7 cellular contexts compared by ENCODE assay signal in the genomic region with DNA sequence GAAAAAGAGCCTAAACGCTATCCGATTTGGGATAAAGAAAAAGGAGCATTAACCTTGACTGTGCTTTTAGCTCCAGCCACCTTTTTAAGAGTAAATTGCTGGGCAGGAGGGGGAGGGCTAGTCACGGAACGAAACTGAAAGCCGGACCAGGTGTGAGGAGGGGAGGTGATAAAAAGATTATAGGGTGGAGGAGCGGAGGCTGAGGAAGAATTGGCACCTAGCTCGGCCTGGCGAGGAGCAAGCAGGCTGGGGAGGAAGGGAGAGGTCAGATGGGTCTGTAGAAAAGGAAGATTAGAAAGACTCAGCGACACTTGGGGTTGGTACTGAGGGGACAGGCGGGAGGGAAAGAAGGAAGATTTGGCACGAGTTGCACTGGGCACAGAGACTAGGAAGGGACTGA.
A peak's percentile ranks its signal among the peaks of the same experiment; 100 is the strongest.
DNase-seq lines count a peak whose midpoint lies in the region; ATAC-seq and TF ChIP-seq lines count a peak whose summit lies in the region.
"Not testable (repeated sequence)": the region's sequence is repeated elsewhere in the genome, so short reads cannot be mapped to it uniquely, and the experiment has no call there.

No MANE protein-coding gene starts in this region.

- CTCF ChIA-PET in CD4-positive, alpha-beta T cell (lab: Charles Lee); activated CD4-positive, alpha-beta T cell treated with anti-CD3 and anti-CD28 coated beads, Interleukin-2, amount 10 ng/mL, durations not matched to agents 7 days and 5 days (lab: Charles Lee); activated naive CD4-positive, alpha-beta T cell treated with anti-CD3 and anti-CD28 coated beads, Interleukin-2, amount 10 ng/mL, durations not matched to agents 7 days and 5 days (lab: Charles Lee): not testable (repeated sequence)

- not testable (repeated sequence) for H3K36me3 Mint-ChIP-seq in CD4-positive, alpha-beta T cell (ENCODE audit: low read depth); mesothelial cell of epicardium; osteocyte (ENCODE audit: unreplicated experiment)
- H3K36me3 Mint-ChIP-seq in activated CD4-positive, alpha-beta T cell treated with anti-CD3 and anti-CD28 coated beads, Interleukin-2, amount 10 ng/mL, durations not matched to agents 7 days and 5 days (ENCODE audit: low read depth) = peaks cover 12% of the 10 kb centered on the region
- H3K36me3 Mint-ChIP-seq in activated naive CD4-positive, alpha-beta T cell treated with anti-CD3 and anti-CD28 coated beads, Interleukin-2, amount 10 ng/mL, durations not matched to agents 7 days and 5 days = peaks cover 13% of the 10 kb centered on the region

- not testable (repeated sequence) for DNase-seq in CD4-positive, alpha-beta T cell; activated CD4-positive, alpha-beta T cell treated with anti-CD3 and anti-CD28 coated beads, Interleukin-2, amount 10 ng/mL, durations not matched to agents 7 days and 5 days; activated naive CD4-positive, alpha-beta T cell treated with anti-CD3 and anti-CD28 coated beads, Interleukin-2, amount 10 ng/mL, durations not matched to agents 7 days and 5 days; hepatocyte (ENCODE audit: low spot score); mesothelial cell of epicardium (ENCODE audit: low spot score in 2 of 2, unreplicated experiment in 2 of 2); osteocyte (ENCODE audit: extremely low spot score, unreplicated experiment)

- peaks cover 36% of the 10 kb centered on the region for H3K4me1 ChIP-seq in HUES6 (ENCODE audit: control insufficient read depth, insufficient read depth, low read length)
- not testable (repeated sequence) for H3K4me1 ChIP-seq in hepatocyte (ENCODE audit: insufficient read depth)

- not testable (repeated sequence) for H3K27ac ChIP-seq in CD4-positive, alpha-beta T cell (ENCODE audit: low read depth, low read length); HUES6 (ENCODE audit: low read depth, low read length); hepatocyte

- peak overlapping the region; percentile 28 for H3K27ac Mint-ChIP-seq in CD4-positive, alpha-beta T cell
- H3K27ac Mint-ChIP-seq in activated CD4-positive, alpha-beta T cell treated with anti-CD3 and anti-CD28 coated beads, Interleukin-2, amount 10 ng/mL, durations not matched to agents 7 days and 5 days = peak overlapping the region; percentile 73
- H3K27ac Mint-ChIP-seq in activated naive CD4-positive, alpha-beta T cell treated with anti-CD3 and anti-CD28 coated beads, Interleukin-2, amount 10 ng/mL, durations not matched to agents 7 days and 5 days = peak overlapping the region; percentile 67
- H3K27ac Mint-ChIP-seq in mesothelial cell of epicardium = not testable (repeated sequence)
- peak overlapping the region; percentile 21 for H3K27ac Mint-ChIP-seq in osteocyte (ENCODE audit: unreplicated experiment)

- H3K9me2 ChIP-seq in hepatocyte (replicated peaks; ENCODE audit: insufficient read depth) = not testable (repeated sequence)

- H3K27me3 ChIP-seq in CD4-positive, alpha-beta T cell (ENCODE audit: control insufficient read depth, insufficient read depth, low read length); HUES6 (ENCODE audit: control insufficient read depth, insufficient read depth, low read length); hepatocyte: not testable (repeated sequence)

- H3K9me3 ChIP-seq in CD4-positive, alpha-beta T cell (ENCODE audit: control insufficient read depth, low read length); HUES6 (ENCODE audit: control insufficient read depth, insufficient read depth, low read depth, low read length); hepatocyte (ENCODE audit: low read depth): not testable (repeated sequence)

- H3K36me3 ChIP-seq in HUES6 (ENCODE audit: control insufficient read depth, insufficient read depth, low read length) = peaks cover 13% of the 10 kb centered on the region
- not testable (repeated sequence) for H3K36me3 ChIP-seq in hepatocyte (replicated peaks; ENCODE audit: insufficient read depth, low read depth)

- H4K20me1 ChIP-seq in hepatocyte (ENCODE audit: insufficient read depth, poor library complexity, severe bottlenecking) = not testable (repeated sequence)

- not testable (repeated sequence) for H3K4me3 Mint-ChIP-seq in CD4-positive, alpha-beta T cell; activated CD4-positive, alpha-beta T cell treated with anti-CD3 and anti-CD28 coated beads, Interleukin-2, amount 10 ng/mL, durations not matched to agents 7 days and 5 days; activated naive CD4-positive, alpha-beta T cell treated with anti-CD3 and anti-CD28 coated beads, Interleukin-2, amount 10 ng/mL, durations not matched to agents 7 days and 5 days; osteocyte (ENCODE audit: unreplicated experiment)
- peak overlapping the region; percentile 20 for H3K4me3 Mint-ChIP-seq in mesothelial cell of epicardium

- 34% methylated on average over 11 of the region's 11 CpGs for WGBS in hepatocyte (ENCODE audit: low lambda C conversion rate, missing lambda C conversion rate)

- H3K79me2 ChIP-seq in hepatocyte = not testable (repeated sequence)

- peak overlapping the region; percentile 51 for H3K4me2 ChIP-seq in hepatocyte

- POLR2A ChIA-PET in CD4-positive, alpha-beta T cell (lab: Charles Lee); activated CD4-positive, alpha-beta T cell treated with anti-CD3 and anti-CD28 coated beads, Interleukin-2, amount 10 ng/mL, durations not matched to agents 7 days and 5 days (lab: Charles Lee): not testable (repeated sequence)

- H3K9ac ChIP-seq in HUES6 (ENCODE audit: low read length) = peak overlapping the region; percentile 88

- not testable (repeated sequence) for H3K9me3 Mint-ChIP-seq in CD4-positive, alpha-beta T cell; activated CD4-positive, alpha-beta T cell treated with anti-CD3 and anti-CD28 coated beads, Interleukin-2, amount 10 ng/mL, durations not matched to agents 7 days and 5 days; activated naive CD4-positive, alpha-beta T cell treated with anti-CD3 and anti-CD28 coated beads, Interleukin-2, amount 10 ng/mL, durations not matched to agents 7 days and 5 days; mesothelial cell of epicardium; osteocyte (ENCODE audit: unreplicated experiment)

- peaks cover 25% of the 10 kb centered on the region for H3K4me1 Mint-ChIP-seq in CD4-positive, alpha-beta T cell (ENCODE audit: low read depth)
- peaks cover 59% of the 10 kb centered on the region for H3K4me1 Mint-ChIP-seq in activated CD4-positive, alpha-beta T cell treated with anti-CD3 and anti-CD28 coated beads, Interleukin-2, amount 10 ng/mL, durations not matched to agents 7 days and 5 days
- H3K4me1 Mint-ChIP-seq in activated naive CD4-positive, alpha-beta T cell treated with anti-CD3 and anti-CD28 coated beads, Interleukin-2, amount 10 ng/mL, durations not matched to agents 7 days and 5 days = peaks cover 43% of the 10 kb centered on the region
- H3K4me1 Mint-ChIP-seq in mesothelial cell of epicardium = peaks cover 67% of the 10 kb centered on the region
- peaks cover 36% of the 10 kb centered on the region for H3K4me1 Mint-ChIP-seq in osteocyte (ENCODE audit: unreplicated experiment)

- intact Hi-C loops in CD4-positive, alpha-beta T cell (cut with DNase I, micrococcal nuclease) = not testable (repeated sequence)

- H2AFZ ChIP-seq in hepatocyte = not testable (repeated sequence)

- not testable (repeated sequence) for ATAC-seq in CD4-positive, alpha-beta T cell (ENCODE audit: poor library complexity)

- not testable (repeated sequence) for H3K27me3 Mint-ChIP-seq in CD4-positive, alpha-beta T cell; activated CD4-positive, alpha-beta T cell treated with anti-CD3 and anti-CD28 coated beads, Interleukin-2, amount 10 ng/mL, durations not matched to agents 7 days and 5 days; activated naive CD4-positive, alpha-beta T cell treated with anti-CD3 and anti-CD28 coated beads, Interleukin-2, amount 10 ng/mL, durations not matched to agents 7 days and 5 days; osteocyte (ENCODE audit: unreplicated experiment)
- H3K27me3 Mint-ChIP-seq in mesothelial cell of epicardium (ENCODE audit: low read depth) = peaks cover 42% of the 10 kb centered on the region

- peak overlapping the region; percentile 64 for H3K4me3 ChIP-seq in HUES6 (ENCODE audit: low read depth, low read length)
- H3K4me3 ChIP-seq in hepatocyte = not testable (repeated sequence)

- TF ChIP-seq CTCF in CD4-positive, alpha-beta T cell (IDR thresholded peaks at IDR 0.05); hepatocyte (IDR thresholded peaks at IDR 0.05; ENCODE audit: poor library complexity); mesothelial cell of epicardium (IDR thresholded peaks at IDR 0.05; ENCODE audit: unreplicated experiment); osteocyte (IDR thresholded peaks at IDR 0.05): not testable (repeated sequence)
